8 cellular contexts compared by ENCODE assay signal in genomic region chr11:22666700-22667439, GRCh38. TPM values are rescaled to one million over a fixed set of nuclear protein-coding genes. Genes with fewer than 3 reads are reported as not detected.
A peak's percentile ranks its signal among the peaks of the same experiment; 100 is the strongest.
DNase-seq lines count a peak whose midpoint lies in the region; ATAC-seq and TF ChIP-seq lines count a peak whose summit lies in the region.

No MANE protein-coding gene starts in this region.

- DNase-seq in NCI-H2171 treated with DMSO at 0.1 percent for 48 hours (lab: John Stamatoyannopoulos, UW) = peak; percentile 67
- DNase-seq in coronary artery (ENCODE audit: low spot score) = no peak
- no peak for DNase-seq in lung (ENCODE audit: low spot score)
- no peak for DNase-seq in lower leg skin (ENCODE audit: low spot score in 2 of 2)
- no peak for DNase-seq in MV-4-11 (lab: John Stamatoyannopoulos, UW)

- intact Hi-C loops in lower leg skin (cut with DNase I; ENCODE audit: low total_unique reads) = no loop called here

- no peaks in the 10 kb centered on the region for H3K36me3 Mint-ChIP-seq in stimulated activated naive CD8-positive, alpha-beta T cell treated with anti-CD3 and anti-CD28 coated beads, Interleukin-15, Interleukin-2, amounts not matched to agents 100 ng/mL and 50 ng/mL, for 24 hours (ENCODE audit: low read depth)

- H3K27me3 ChIP-seq in lung (ENCODE audit: control insufficient read depth, insufficient read depth) = no peaks in the 10 kb centered on the region

- ATAC-seq in GM21786 (IDR thresholded peaks at IDR 0.05; ENCODE audit: unreplicated experiment) (peak; percentile 41), lung (ENCODE audit: insufficient read depth, low FRiP score) (peak; percentile 68)

- TF ChIP-seq CTCF in GM12874 (IDR thresholded peaks at IDR 0.05; ENCODE audit: insufficient read depth, low read depth, low read length) (0 out of 2 replicates have a peak, but pooled peaks have one; percentile 12), coronary artery (IDR thresholded peaks at IDR 0.05) (no peak), lung (IDR thresholded peaks at IDR 0.05; ENCODE audit: control extremely low read depth, extremely low read depth) (no peak), lower leg skin (IDR thresholded peaks at IDR 0.05) (no peak)

- 4 to 5% methylated on average over 40 of the region's 40 CpGs for WGBS in lung, 2 donors
- WGBS in lower leg skin, 2 donors = 3% methylated on average over 39 of the region's 40 CpGs

- no peaks in the 10 kb centered on the region for H3K36me3 ChIP-seq in lung (ENCODE audit: control insufficient read depth in 2 of 2, insufficient read depth in 2 of 2, low read length in 2 of 2)

- peaks cover 22% of the 10 kb centered on the region for H3K4me1 Mint-ChIP-seq in stimulated activated naive CD8-positive, alpha-beta T cell treated with anti-CD3 and anti-CD28 coated beads, Interleukin-15, Interleukin-2, amounts not matched to agents 100 ng/mL and 50 ng/mL, for 24 hours (ENCODE audit: low read depth)

- H3K4me3 ChIP-seq in coronary artery = peak overlapping the region; percentile 62
- no peak overlapping the region for H3K4me3 ChIP-seq in lung
- no peak overlapping the region for H3K4me3 ChIP-seq in lower leg skin (ENCODE audit: low read depth, poor library complexity, severe bottlenecking)

- no peak for TF ChIP-seq POLR2A in lower leg skin (IDR thresholded peaks at IDR 0.05)

- peaks cover 0 to 3% of the 10 kb centered on the region in 2 donors for H3K9me3 ChIP-seq in lung (ENCODE audit: control insufficient read depth in 2 of 2, insufficient read depth in 1 of 2, low read length in 1 of 2)

- H3K4me3 Mint-ChIP-seq in stimulated activated naive CD8-positive, alpha-beta T cell treated with anti-CD3 and anti-CD28 coated beads, Interleukin-15, Interleukin-2, amounts not matched to agents 100 ng/mL and 50 ng/mL, for 24 hours = peak overlapping the region; percentile 82

- peaks cover 67% of the 10 kb centered on the region for H3K27me3 Mint-ChIP-seq in stimulated activated naive CD8-positive, alpha-beta T cell treated with anti-CD3 and anti-CD28 coated beads, Interleukin-15, Interleukin-2, amounts not matched to agents 100 ng/mL and 50 ng/mL, for 24 hours

- H3K4me1 ChIP-seq in lung (ENCODE audit: control insufficient read depth in 2 of 2, insufficient read depth in 2 of 2, low read length in 2 of 2) = peaks cover 0 to 3% of the 10 kb centered on the region in 2 donors

- no peak overlapping the region for H3K27ac ChIP-seq in coronary artery
- H3K27ac ChIP-seq in lung (ENCODE audit: low read depth in 1 of 2, low read length in 1 of 2) = peak overlapping the region in 1 of 2 donors; percentile 96

- H3K27ac Mint-ChIP-seq in stimulated activated naive CD8-positive, alpha-beta T cell treated with anti-CD3 and anti-CD28 coated beads, Interleukin-15, Interleukin-2, amounts not matched to agents 100 ng/mL and 50 ng/mL, for 24 hours = no peak overlapping the region

- no peaks in the 10 kb centered on the region for H3K9me3 Mint-ChIP-seq in stimulated activated naive CD8-positive, alpha-beta T cell treated with anti-CD3 and anti-CD28 coated beads, Interleukin-15, Interleukin-2, amounts not matched to agents 100 ng/mL and 50 ng/mL, for 24 hours

RNA-seq across cellular contexts. Expression of gene GAS2, which starts 0.5 kb away (rescaled TPM):
- total RNA-seq in lung (1 to 10 TPM; 1.6 to 9.8 TPM), lower leg skin (1 to 10 TPM in 2 of 4 donors, under 1 TPM in 2; 0.54 to 2.1 (median 1.2) TPM)
- polyA plus RNA-seq in lung = under 1 TPM; 0.58 to 0.75 TPM

RNA-seq across cellular contexts. Expression of gene FANCF, which starts 41.2 kb away (rescaled TPM):
- 10 to 100 TPM; 11.7 to 12.8 TPM for total RNA-seq in lung
- 1 to 10 TPM; 5.4 to 5.8 TPM for polyA plus RNA-seq in lung
- total RNA-seq in lower leg skin = 10 to 100 TPM in 1 of 4 donors, 1 to 10 TPM in 3; 6.6 to 12.6 (median 8.6) TPM
